12 cellular contexts compared by ENCODE assay signal in the genomic region with DNA sequence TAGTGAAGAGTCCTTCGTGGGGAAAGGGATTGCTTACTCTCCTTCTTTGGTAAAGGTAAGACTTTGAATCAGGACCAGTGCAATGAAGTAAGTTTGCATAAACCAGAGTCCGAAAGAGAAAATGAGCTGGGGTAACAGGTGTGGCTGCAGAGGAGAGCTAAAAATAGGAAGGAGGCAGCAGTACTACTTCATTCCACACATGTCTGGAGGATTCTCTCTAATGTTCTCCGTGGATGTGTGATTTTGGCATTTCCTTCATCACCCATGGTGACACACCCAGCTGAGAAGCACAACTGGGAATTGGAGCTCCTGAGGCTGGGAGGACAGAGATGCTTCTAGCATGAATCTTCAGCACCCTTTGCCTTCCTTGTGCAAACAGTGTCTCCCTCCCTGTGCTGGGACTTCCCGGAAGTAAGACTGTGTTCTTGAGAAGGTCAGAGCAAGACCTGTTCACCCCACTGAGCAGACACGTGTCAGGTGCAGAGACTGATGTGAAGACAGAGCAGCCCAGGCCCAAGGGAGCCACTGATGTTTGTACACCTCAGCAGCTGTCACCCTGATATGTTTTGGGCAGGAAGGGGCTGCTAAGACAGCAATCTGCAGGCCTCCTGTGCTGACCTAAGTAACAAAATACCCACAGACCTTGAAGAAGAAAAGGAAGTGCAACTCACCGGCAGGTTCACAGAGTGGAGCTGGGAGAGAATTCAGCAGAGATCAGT. TPM values are rescaled to one million over a fixed set of nuclear protein-coding genes. Genes with fewer than 3 reads are reported as not detected.
DNase-seq lines count a peak whose midpoint lies in the region; ATAC-seq, FAIRE-seq and TF ChIP-seq lines count a peak whose summit lies in the region.
"Had no signal": no experiment of that assay in that cellular context is flagged by ENCODE, and none has a peak within 500 bp of the region (broad histone marks: within the 10 kb centered on the region; RNA-seq: fewer than 3 reads in every experiment).

No MANE protein-coding gene starts in this region.

- RAD21 ChIA-PET in GM12878 (lab: Charles Lee; ENCODE audit: unreplicated experiment), result interaction anchor here (1.0 kb wide), 2 partner anchors 21 to 32 kb away, joined by 3 to 4 read pairs; no protein-coding TSS in a partner anchor

- CTCF ChIA-PET in GM12878 (lab: Yijun Ruan, JAX), result interaction anchor here (0.6 to 2.4 kb wide), 7 partner anchors 10 to 453 kb away, joined by 3 to 6 read pairs (median 4); no protein-coding TSS in a partner anchor

- POLR2A ChIA-PET in GM12878 (lab: Charles Lee), result interaction anchor here (0.7 kb wide), 1 partner anchor 56 kb away, joined by 3 read pairs; no protein-coding TSS in a partner anchor

- 0 out of 4 replicates have a peak, but pooled peaks cover 0 to 3% of the 10 kb centered on the region in 2 experiments for H3K27me3 ChIP-seq in GM12878 (replicated peaks in 1 of 2; ENCODE audit: control insufficient read depth in 2 of 2, insufficient read depth in 2 of 2, low read length in 1 of 2)

- peak overlapping the region; percentile 68 for H3K27ac ChIP-seq in GM12878 (ENCODE audit: control insufficient read depth, insufficient read depth)
- H3K27ac ChIP-seq: PC-9 had no signal

- 0 out of 2 replicates have a peak, but pooled peaks have one; percentile 40 for TF ChIP-seq POLR2A in GM12878 (IDR thresholded peaks at IDR 0.05; ENCODE audit: low read depth, low read length)

- H2AFZ ChIP-seq in GM12878 (ENCODE audit: control insufficient read depth, low read depth, low read length), result peak overlapping the region; percentile 42; the same call in 1 of the 2 replicates
- H2AFZ ChIP-seq: PC-9 had no signal

- H3K9ac ChIP-seq in GM12878 (ENCODE audit: control insufficient read depth, insufficient read depth, low read length), result peak overlapping the region; percentile 24; the same call in 1 of the 2 replicates

- 0 out of 2 replicates have a peak, but pooled peaks have one; percentile 10 for TF ChIP-seq RAD21 in GM12878 (IDR thresholded peaks at IDR 0.05; ENCODE audit: insufficient read depth, low read depth, low read length)

- no peaks in the 10 kb centered on the region for H3K36me3 ChIP-seq in GM12878 (ENCODE audit: control insufficient read depth in 2 of 2, insufficient read depth in 2 of 2, low read length in 1 of 2)

- H3K79me2 ChIP-seq in GM12878 (ENCODE audit: control insufficient read depth, insufficient read depth, low read length), result no peaks in the 10 kb centered on the region

- peak; percentile 33 for DNase-seq in GM18507 (ENCODE audit: extremely low spot score, insufficient read length, low read depth)
- peak; percentile 68 for DNase-seq in GM12878 (ENCODE audit: low read depth, low spot score)
- DNase-seq in islet precursor cell, result no peak
- DNase-seq in activated effector memory CD4-positive, alpha-beta T cell treated with anti-CD3 and anti-CD28 coated beads, Interleukin-2, amount 50 U/mL, for 16 hours, result no peak
- DNase-seq in NCI-H2171 (lab: John Stamatoyannopoulos, UW), result no peak
- no peak for DNase-seq in activated naive CD4-positive, alpha-beta T cell (lab: John Stamatoyannopoulos, UW)
- DNase-seq: activated CD8-positive, alpha-beta memory T cell treated with anti-CD3 and anti-CD28 coated beads for 24 hours; PC-9 had no signal

- intact Hi-C loops in GM12878 (cut with micrococcal nuclease; ENCODE audit: unreplicated experiment), result no loop called here

- peaks cover 1% of the 10 kb centered on the region; the same call in 1 of the 3 replicates for H3K9me3 ChIP-seq in GM12878 (replicated peaks; ENCODE audit: control insufficient read depth, insufficient read depth, low read length)

- no peak for TF ChIP-seq CTCF in GM12878 (IDR thresholded peaks at IDR 0.05 in 2 of 3, conservative IDR thresholded peaks at IDR 0.05 in 1 of 3; ENCODE audit: control insufficient read depth in 2 of 3, extremely low read depth in 1 of 3, insufficient read depth in 1 of 3, low read depth in 3 of 3, low read length in 3 of 3)

- WGBS in GM12878 (ENCODE audit: insufficient coverage, insufficient replicate concordance, low lambda C conversion rate, missing lambda C conversion rate), result under 1% methylated on average over 6 of the region's 6 CpGs

- peak; percentile 96 for FAIRE-seq in GM18507 (lab: Jason Lieb, UNC)
- FAIRE-seq in GM12878 (lab: Jason Lieb, UNC), result peak; percentile 91

- no peaks in the 10 kb centered on the region for H4K20me1 ChIP-seq in GM12878 (ENCODE audit: control insufficient read depth, insufficient read depth)

- SMC1A ChIA-PET in GM12878 (lab: Charles Lee; ENCODE audit: uncharacterized antibody, unreplicated experiment), result interaction anchor here (1.0 to 1.7 kb wide), 7 partner anchors 21 to 230 kb away, joined by 3 to 7 read pairs (median 3); no protein-coding TSS in a partner anchor

- H3K4me1 ChIP-seq in GM12878 (ENCODE audit: control insufficient read depth, insufficient read depth, low read length), result peaks cover 24% of the 10 kb centered on the region

- no TSS peak for BruUV-seq in GM12878 (replicated peaks; lab: Mats Ljungman, UMichigan)

- 0 out of 4 replicates have a peak, but pooled peaks of 1 of the 2 experiments have one; percentile 19 for TF ChIP-seq EP300 in GM12878 (IDR thresholded peaks at IDR 0.05; ENCODE audit: borderline replicate concordance in 1 of 2, control insufficient read depth in 1 of 2, low read depth in 2 of 2, low read length in 2 of 2)

- peak overlapping the region; percentile 91 for H3K4me2 ChIP-seq in GM12878 (ENCODE audit: control insufficient read depth, insufficient read depth)
- H3K4me2 ChIP-seq: PC-9 had no signal

- H3K4me3 ChIP-seq in GM12878, result peak overlapping the region; percentile 35
- H3K4me3 ChIP-seq: PC-9 had no signal

- ATAC-seq in GM21367 (IDR thresholded peaks at IDR 0.05; ENCODE audit: unreplicated experiment) (peak; percentile 83), HG03103 (IDR thresholded peaks at IDR 0.05; ENCODE audit: low read depth, unreplicated experiment) (peak; percentile 87), GM12878 (peak; percentile 89)

- in situ Hi-C loops in GM12878 (cut with MboI), result no loop called here

TF ChIP-seq in GM12878, 131 proteins besides CTCF, POLR2A, EP300 and RAD21 (continues in another document):
- no peak for TF ChIP-seq NRF1 (conservative IDR thresholded peaks at IDR 0.05; ENCODE audit: low read depth, low read length)
- 0 out of 3 replicates have a peak, but pooled peaks of 1 of the 2 experiments have one; percentile 1 for TF ChIP-seq EGR1 (IDR thresholded peaks at IDR 0.05; ENCODE audit: borderline replicate concordance in 1 of 2, low read depth in 2 of 2, low read length in 2 of 2)

RNA-seq across cellular contexts. Expression of gene FCRL1, which starts 13.3 kb away (rescaled TPM):
- total RNA-seq in GM12878 (2013; cell fraction: nucleolus; rRNA removed), result 1.6 and 2.0 TPM in 2 replicates
- total RNA-seq in GM12878 (2014; rRNA removed) (0.76 and 0.85 TPM in 2 replicates), GM12878 (2014; rRNA removed; fragmentation: Illumina TruSeq; extraction: Trizol) (0.81 and 1.2 TPM in 2 replicates), GM12878 (2021) (0.85 and 0.90 TPM in 2 replicates)
- 0.28 TPM for polyA plus RNA-seq in GM12878 (2011; ENCODE audit: low read depth)
- polyA plus RNA-seq in GM12878 (2011; rRNA removed) (2.2 and 2.3 TPM in 2 replicates), GM12878 (2014; fragmentation: Illumina TruSeq; extraction: Trizol) (1.2 and 1.5 TPM in 2 replicates), GM12878 (2014; fragmentation: Nextera tagmentation; extraction: Ambion mirVana) (under 1 TPM; 0.23 to 0.68 TPM), GM12878 (2014; rRNA removed) (1.5 and 2.4 TPM in 2 replicates), GM12878 (2016; fragmentation: Nextera tagmentation; extraction: Ambion mirVana) (not detected)
- polyA plus RNA-seq in GM12878 (2011; cell fraction: cytosol; rRNA removed), result 0.70 and 1.2 TPM in 2 replicates
- 4.4 and 5.0 TPM in 2 replicates for polyA plus RNA-seq in GM12878 (2011; cell fraction: nucleus; rRNA removed)
- 0.07 and 0.42 TPM in 2 replicates for polyA plus RNA-seq in GM12878 (2012)
- polyA minus RNA-seq in GM12878 (2011; rRNA and poly(A)+ RNA removed), result 0.98 and 2.9 TPM in 2 replicates
- not detected in 2 replicates for polyA minus RNA-seq in GM12878 (2011; cell fraction: cytosol; rRNA and poly(A)+ RNA removed)
- polyA minus RNA-seq in GM12878 (2011; cell fraction: nucleus; rRNA and poly(A)+ RNA removed), result 2.3 and 4.3 TPM in 2 replicates
- total RNA-seq: bronchial epithelial cell; natural killer cell treated with Interleukin-12 subunit alpha and Interleukin-12 subunit beta and Interleukin-15 and Interleukin-18, amount 100 ng/mL, for 72 hours; PC-9 had no signal

RNA-seq across cellular contexts. Expression of gene FCRL2, which starts 29.7 kb away (rescaled TPM):
- 2.9 and 3.2 TPM in 2 replicates for total RNA-seq in GM12878 (2013; cell fraction: nucleolus; rRNA removed)
- total RNA-seq in GM12878 (2014; rRNA removed), result 0.22 and 0.51 TPM in 2 replicates
- 0.46 and 0.67 TPM in 2 replicates for total RNA-seq in GM12878 (2014; rRNA removed; fragmentation: Illumina TruSeq; extraction: Trizol)
- 0.21 and 0.36 TPM in 2 replicates for total RNA-seq in GM12878 (2021)
- 0.22 TPM for polyA plus RNA-seq in GM12878 (2011; ENCODE audit: low read depth)
- polyA plus RNA-seq in GM12878 (2011; rRNA removed), result 7.3 and 8.1 TPM in 2 replicates
- polyA plus RNA-seq in GM12878 (2011; cell fraction: cytosol; rRNA removed), result 2.3 and 3.0 TPM in 2 replicates
- 6.7 and 8.7 TPM in 2 replicates for polyA plus RNA-seq in GM12878 (2011; cell fraction: nucleus; rRNA removed)
- polyA plus RNA-seq in GM12878 (2012), result 0.14 and 0.31 TPM in 2 replicates
- 0.48 and 0.59 TPM in 2 replicates for polyA plus RNA-seq in GM12878 (2014; fragmentation: Illumina TruSeq; extraction: Trizol)
- polyA plus RNA-seq in GM12878 (2014; fragmentation: Nextera tagmentation; extraction: Ambion mirVana), result under 1 TPM; 0.64 to 0.89 TPM
- 0.63 and 0.86 TPM in 2 replicates for polyA plus RNA-seq in GM12878 (2014; rRNA removed)
- polyA plus RNA-seq in GM12878 (2016; fragmentation: Nextera tagmentation; extraction: Ambion mirVana), result under 1 TPM; 0.07 to 0.23 TPM
- 2.0 and 3.9 TPM in 2 replicates for polyA minus RNA-seq in GM12878 (2011; rRNA and poly(A)+ RNA removed)
- polyA minus RNA-seq in GM12878 (2011; cell fraction: cytosol; rRNA and poly(A)+ RNA removed), result 1.6 and 2.3 TPM in 2 replicates
- 2.8 and 6.0 TPM in 2 replicates for polyA minus RNA-seq in GM12878 (2011; cell fraction: nucleus; rRNA and poly(A)+ RNA removed)
- total RNA-seq: bronchial epithelial cell; natural killer cell treated with Interleukin-12 subunit alpha and Interleukin-12 subunit beta and Interleukin-15 and Interleukin-18, amount 100 ng/mL, for 72 hours; PC-9 had no signal

RNA-seq across cellular contexts. Expression of gene CD5L, which starts 35.0 kb away (rescaled TPM):
- total RNA-seq in GM12878 (2013; cell fraction: nucleolus; rRNA removed), result 0.93 and 0.94 TPM in 2 replicates
- 0.27 and 0.28 TPM in 2 replicates for total RNA-seq in GM12878 (2014; rRNA removed)
- total RNA-seq in GM12878 (2014; rRNA removed; fragmentation: Illumina TruSeq; extraction: Trizol), result 0.45 and 0.46 TPM in 2 replicates
- total RNA-seq in GM12878 (2021), result 0.10 and 0.43 TPM in 2 replicates
- polyA plus RNA-seq in GM12878 (2011; ENCODE audit: low read depth), result not detected
- 0.14 and 0.20 TPM in 2 replicates for polyA plus RNA-seq in GM12878 (2011; rRNA removed)
- 0.17 and 0.19 TPM in 2 replicates for polyA plus RNA-seq in GM12878 (2011; cell fraction: cytosol; rRNA removed)
- polyA plus RNA-seq in GM12878 (2011; cell fraction: nucleus; rRNA removed), result 0.25 and 0.26 TPM in 2 replicates
- polyA plus RNA-seq in GM12878 (2012), result not detected in 2 replicates
- polyA plus RNA-seq in GM12878 (2014; fragmentation: Illumina TruSeq; extraction: Trizol), result 0.15 and 0.40 TPM in 2 replicates
- polyA plus RNA-seq in GM12878 (2014; fragmentation: Nextera tagmentation; extraction: Ambion mirVana), result under 1 TPM; 0.53 to 0.57 TPM
- 0.20 and 0.44 TPM in 2 replicates for polyA plus RNA-seq in GM12878 (2014; rRNA removed)
- polyA plus RNA-seq in GM12878 (2016; fragmentation: Nextera tagmentation; extraction: Ambion mirVana), result under 1 TPM; 0.16 to 0.33 TPM
- polyA minus RNA-seq in GM12878 (2011; rRNA and poly(A)+ RNA removed), result 1.3 and 1.4 TPM in 2 replicates
- not detected in 2 replicates for polyA minus RNA-seq in GM12878 (2011; cell fraction: cytosol; rRNA and poly(A)+ RNA removed)
- polyA minus RNA-seq in GM12878 (2011; cell fraction: nucleus; rRNA and poly(A)+ RNA removed), result 1.8 and 1.9 TPM in 2 replicates
- total RNA-seq: bronchial epithelial cell; natural killer cell treated with Interleukin-12 subunit alpha and Interleukin-12 subunit beta and Interleukin-15 and Interleukin-18, amount 100 ng/mL, for 72 hours; PC-9 had no signal

Comparison
In these comparisons a context has a peak if more than half of its experiments do, and no peak if none do; other contexts are left out.
1. DNase-seq: peak in GM18507 (single experiment) and GM12878 (single experiment); none in islet precursor cell (single experiment), activated effector memory CD4-positive, alpha-beta T cell treated with anti-CD3 and anti-CD28 coated beads, Interleukin-2, amount 50 U/mL, for 16 hours (single experiment), NCI-H2171 (single experiment) and activated naive CD4-positive, alpha-beta T cell (0 of 4).
2. Peak in every context shown above with its lines, with median percentiles within 50 percentile points of each other: ATAC-seq.